8 cellular contexts compared by ENCODE assay signal in the genomic region with DNA sequence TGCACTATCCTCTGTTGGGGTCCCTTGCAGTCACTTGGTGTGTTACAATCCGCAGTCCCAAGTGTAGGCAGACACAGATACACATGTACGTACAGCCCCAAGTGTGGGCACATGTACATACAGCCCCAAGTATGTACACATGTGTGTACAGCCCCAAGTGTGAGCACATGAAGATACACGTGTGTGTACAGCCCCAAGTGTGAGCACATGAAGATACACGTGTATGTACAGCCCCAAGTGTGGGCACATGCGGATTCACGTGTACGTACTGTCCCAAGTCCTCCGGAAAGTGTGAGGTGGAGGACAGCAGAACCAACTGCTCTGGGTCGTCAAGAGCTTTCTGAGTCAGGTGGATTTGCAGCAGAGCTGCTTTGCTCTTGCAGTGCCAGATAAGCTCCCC.
"Had no signal": no experiment of that assay in that cellular context is flagged by ENCODE, and none has a peak within 500 bp of the region (broad histone marks: within the 10 kb centered on the region; RNA-seq: fewer than 3 reads in every experiment).

No MANE protein-coding gene starts in this region.

- H3K4me2 ChIP-seq: GM23338 had no signal

- DNase-seq: H9, HCEC 1CT, IMR-90 had no signal

- FAIRE-seq: H1, H54, K562 had no signal

- H3K4me3 Mint-ChIP-seq: GM23338, H9 had no signal

- H3K27ac Mint-ChIP-seq: GM23338 had no signal

- ATAC-seq: GM23338, K562 had no signal

- H3K27ac ChIP-seq: HL-60 had no signal

- H3K9me3 Mint-ChIP-seq: GM23338, H9 had no signal

- H2AFZ ChIP-seq: GM23338 had no signal

- H3K4me3 ChIP-seq: GM23338, K562 had no signal
